ENCODE assay signal across 16 cellular contexts in genomic region chr6:111367393-111368088, GRCh38.
DNase-seq lines count a peak whose midpoint lies in the region; ATAC-seq and TF ChIP-seq lines count a peak whose summit lies in the region.
"Had no signal": no experiment of that assay in that cellular context is flagged by ENCODE, and none has a peak within 500 bp of the region (broad histone marks: within the 10 kb centered on the region; RNA-seq: fewer than 3 reads in every experiment).

No MANE protein-coding gene starts in this region.

- H3K27ac ChIP-seq in coronary artery = peak overlapping the region; percentile 3 to 56
- H3K27ac ChIP-seq: colonic mucosa had no signal

- H3K27ac Mint-ChIP-seq in natural killer cell = no peak overlapping the region
- H3K27ac Mint-ChIP-seq: naive B cell, progenitor cell of endocrine pancreas had no signal

- ATAC-seq in GM18909 (IDR thresholded peaks at IDR 0.05; ENCODE audit: poor library complexity, unreplicated experiment) (peak; percentile 57), HG03442 (IDR thresholded peaks at IDR 0.05; ENCODE audit: unreplicated experiment) (peak; percentile 81), natural killer cell (no peak)
- ATAC-seq: K562 had no signal

- H3K27me3 Mint-ChIP-seq in natural killer cell (ENCODE audit: low read depth in 2 of 2) = no peaks in the 10 kb centered on the region
- H3K27me3 Mint-ChIP-seq: naive B cell, progenitor cell of endocrine pancreas had no signal

- H3K4me3 ChIP-seq in GM12865 (ENCODE audit: low read depth, low read length) (no peak overlapping the region), coronary artery (no peak overlapping the region)
- H3K4me3 ChIP-seq: colonic mucosa, K562 had no signal

- no peaks in the 10 kb centered on the region for H3K9me3 Mint-ChIP-seq in natural killer cell
- H3K9me3 Mint-ChIP-seq: naive B cell had no signal

- H3K36me3 Mint-ChIP-seq in natural killer cell = no peaks in the 10 kb centered on the region

- DNase-seq in GM12865 (ENCODE audit: low read depth) = peak; percentile 58
- DNase-seq in coronary artery (ENCODE audit: low spot score) = no peak
- DNase-seq in GF-D8 (lab: John Stamatoyannopoulos, UW) = no peak
- DNase-seq in natural killer cell = no peak
- DNase-seq in NOMO-1 treated with DMSO at 0.1 percent for 48 hours (lab: John Stamatoyannopoulos, UW; ENCODE audit: unreplicated experiment) = no peak
- DNase-seq in NCI-H82 (lab: John Stamatoyannopoulos, UW) = no peak
- DNase-seq: AML-193, amygdala, colonic mucosa, left cardiac atrium, naive B cell, NCI-H1417 treated with DMSO at 0.1 percent for 48 hours had no signal

- no peaks in the 10 kb centered on the region for H3K4me1 Mint-ChIP-seq in natural killer cell
- H3K4me1 Mint-ChIP-seq: naive B cell had no signal

- TF ChIP-seq CTCF in GM12865 (IDR thresholded peaks at IDR 0.05; ENCODE audit: insufficient read depth, low read depth, low read length, missing control alignments) = no peak
- TF ChIP-seq CTCF in coronary artery (IDR thresholded peaks at IDR 0.05) = no peak
- TF ChIP-seq CTCF in natural killer cell (IDR thresholded peaks at IDR 0.05) = no peak

- no peak overlapping the region for H3K4me3 Mint-ChIP-seq in natural killer cell
- H3K4me3 Mint-ChIP-seq: naive B cell had no signal

- intact Hi-C loops in natural killer cell (cut with micrococcal nuclease) = no loop called here

Comparison
In these comparisons a context has a peak if more than half of its experiments do, and no peak if none do; other contexts are left out.
1. ATAC-seq: peak in GM18909 (single experiment) and HG03442 (single experiment); none in natural killer cell (0 of 3).